Comparison of ENCODE assay signal across 31 cellular contexts in genomic region chr13:46016216-46016615, GRCh38.
"Had no signal": no experiment of that assay in that cellular context is flagged by ENCODE, and none has a peak within 500 bp of the region (broad histone marks: within the 10 kb centered on the region; RNA-seq: fewer than 3 reads in every experiment).

No MANE protein-coding gene starts in this region.

- H3K27ac Mint-ChIP-seq: dendritic cell treated with granulocyte-macrophage colony-stimulating factor and Interleukin-4, amounts not matched to agents 40 ng/mL and 50 ng/mL, for 4 days; endodermal cell; mesothelial cell of epicardium; naive B cell; natural killer cell treated with Interleukin-12 subunit alpha and Interleukin-12 subunit beta and Interleukin-15 and Interleukin-18, amount 100 ng/mL, for 72 hours had no signal

- H3K9me3 Mint-ChIP-seq: dendritic cell treated with granulocyte-macrophage colony-stimulating factor and Interleukin-4, amounts not matched to agents 40 ng/mL and 50 ng/mL, for 4 days; endodermal cell; mesothelial cell of epicardium; naive B cell; natural killer cell treated with Interleukin-12 subunit alpha and Interleukin-12 subunit beta and Interleukin-15 and Interleukin-18, amount 100 ng/mL, for 72 hours; neural crest cell had no signal

- H3K4me2 ChIP-seq: smooth muscle cell had no signal

- H3K27ac ChIP-seq: esophagus squamous epithelium, heart right ventricle, left lung, pancreas, stomach, thyroid gland, vagina had no signal

- H3K4me1 Mint-ChIP-seq: endodermal cell, mesothelial cell of epicardium, neural crest cell had no signal

- H3K4me3 ChIP-seq: esophagus squamous epithelium, heart right ventricle, left lung, mucosa of descending colon, pancreas, smooth muscle cell, stomach, thyroid gland, vagina had no signal

- H3K27me3 ChIP-seq: esophagus squamous epithelium, heart right ventricle, left lung, neutrophil, pancreas, stomach, thyroid gland, vagina had no signal

- DNase-seq: effector CD8-positive, alpha-beta T cell; endodermal cell; esophagus squamous epithelium; foreskin melanocyte; glutamatergic neuron; heart right ventricle; hippocampal formation; left cardiac atrium; left lung; mesenchymal stem cell; mucosa of descending colon; naive B cell; pancreas; stimulated activated CD4-positive, alpha-beta T cell treated with anti-CD3 and anti-CD28 coated beads, Interleukin-12 subunit alpha, Interleukin-12 subunit beta, amount 100 ng/mL, for 4 hours; stimulated activated CD4-positive, alpha-beta T cell treated with anti-CD3 and anti-CD28 coated beads, Interleukin-1b, Interleukin-23, amount 100 ng/mL, for 48 hours; stimulated activated CD4-positive, alpha-beta T cell treated with anti-CD3 and anti-CD28 coated beads, Interleukin-4, amount 100 ng/mL, for 1 hour; stimulated activated CD8-positive, alpha-beta memory T cell treated with anti-CD3 and anti-CD28 coated beads, Interleukin-4, amount 100 ng/mL, for 48 hours; stimulated activated naive CD4-positive, alpha-beta T cell treated with Interleukin-2 at 50 U/mL for 16 hours; stomach; thyroid gland; trophoblast cell had no signal

- H3K4me1 ChIP-seq: esophagus squamous epithelium, heart right ventricle, left lung, pancreas, stomach, thyroid gland, vagina had no signal

- H3K27me3 Mint-ChIP-seq: dendritic cell treated with granulocyte-macrophage colony-stimulating factor and Interleukin-4, amounts not matched to agents 40 ng/mL and 50 ng/mL, for 4 days; naive B cell; natural killer cell treated with Interleukin-12 subunit alpha and Interleukin-12 subunit beta and Interleukin-15 and Interleukin-18, amount 100 ng/mL, for 72 hours had no signal

- ATAC-seq: heart right ventricle; left cardiac atrium; left lung; mucosa of descending colon; natural killer cell treated with Interleukin-12 subunit alpha and Interleukin-12 subunit beta and Interleukin-15 and Interleukin-18, amount 100 ng/mL, for 72 hours; pancreas; sciatic nerve had no signal

- H3K4me3 Mint-ChIP-seq: dendritic cell treated with granulocyte-macrophage colony-stimulating factor and Interleukin-4, amounts not matched to agents 40 ng/mL and 50 ng/mL, for 4 days; endodermal cell; mesothelial cell of epicardium; naive B cell; natural killer cell treated with Interleukin-12 subunit alpha and Interleukin-12 subunit beta and Interleukin-15 and Interleukin-18, amount 100 ng/mL, for 72 hours; neural crest cell had no signal

- FAIRE-seq: endothelial cell of umbilical vein, islet of Langerhans, pancreas had no signal

- H3K9me3 ChIP-seq: esophagus squamous epithelium, heart right ventricle, left lung, mucosa of descending colon, neutrophil, pancreas, stomach, thyroid gland, vagina had no signal
